In genomic region chr15:95284933-95285401, GRCh38 we compare ENCODE assay signal across 9 cellular contexts.
DNase-seq lines count a peak whose midpoint lies in the region; ATAC-seq and TF ChIP-seq lines count a peak whose summit lies in the region.
"Had no signal": no experiment of that assay in that cellular context is flagged by ENCODE, and none has a peak within 500 bp of the region (broad histone marks: within the 10 kb centered on the region; RNA-seq: fewer than 3 reads in every experiment).

No MANE protein-coding gene starts in this region.

- no peaks in the 10 kb centered on the region for H3K9me3 Mint-ChIP-seq in GM23338
- H3K9me3 Mint-ChIP-seq in activated CD8-positive, alpha-beta T cell treated with anti-CD3 and anti-CD28 coated beads for 36 hours: no peaks in the 10 kb centered on the region

- no peak; the same call in 2 of the 3 replicates for ATAC-seq in GM23338
- peak; percentile 61 for ATAC-seq in activated CD8-positive, alpha-beta T cell treated with anti-CD3 and anti-CD28 coated beads for 36 hours
- ATAC-seq in SK-N-SH treated with all-trans-retinoic acid at 6 μM for 48 hours: no peak
- ATAC-seq in GM19023 (IDR thresholded peaks at IDR 0.05; ENCODE audit: unreplicated experiment): no peak
- no peak for ATAC-seq in aorta (ENCODE audit: low FRiP score)

- H3K4me3 ChIP-seq in GM23338 (no peak overlapping the region), aorta (ENCODE audit: low read length in 2 of 2) (no peak overlapping the region)

- no peak overlapping the region for H3K4me2 ChIP-seq in GM23338

- no peak overlapping the region for H3K27ac ChIP-seq in GM23338 (ENCODE audit: low read depth)
- H3K27ac ChIP-seq in aorta (ENCODE audit: low read depth in 1 of 2, low read length in 2 of 2): no peak overlapping the region

- 80 to 81% methylated on average over 3 of the region's 3 CpGs for WGBS in aorta, 2 donors

- no peaks in the 10 kb centered on the region for H3F3A ChIP-seq in GM23338 (replicated peaks; ENCODE audit: low read depth)

- peaks cover 5% of the 10 kb centered on the region; the same call in 1 of the 2 replicates for H3K27me3 ChIP-seq in GM23338 (ENCODE audit: insufficient read depth)
- no peaks in the 10 kb centered on the region for H3K27me3 ChIP-seq in aorta (ENCODE audit: control insufficient read depth in 1 of 2, insufficient read depth in 2 of 2, low read length in 1 of 2)

- peaks cover 37% of the 10 kb centered on the region for H3K4me1 Mint-ChIP-seq in GM23338
- peaks cover 10% of the 10 kb centered on the region for H3K4me1 Mint-ChIP-seq in activated CD8-positive, alpha-beta T cell treated with anti-CD3 and anti-CD28 coated beads for 36 hours (ENCODE audit: low read depth)

- peaks cover 3% of the 10 kb centered on the region; the same call in 1 of the 2 replicates for H3K9me2 ChIP-seq in GM23338 (ENCODE audit: insufficient read depth)

- H3K9me3 ChIP-seq in aorta (ENCODE audit: control insufficient read depth, low read length): no peaks in the 10 kb centered on the region

- POLR2A ChIA-PET in activated CD8-positive, alpha-beta T cell treated with anti-CD3 and anti-CD28 coated beads for 36 hours (lab: Charles Lee): no interaction called here

- H2AFZ ChIP-seq in GM23338: peak overlapping the region; percentile 43; the same call in 1 of the 2 replicates

- H3K27ac Mint-ChIP-seq in GM23338: no peak overlapping the region
- no peak overlapping the region for H3K27ac Mint-ChIP-seq in activated CD8-positive, alpha-beta T cell treated with anti-CD3 and anti-CD28 coated beads for 36 hours

- no peak overlapping the region; the same call in 2 of the 3 replicates for H3K4me3 Mint-ChIP-seq in GM23338
- H3K4me3 Mint-ChIP-seq in activated CD8-positive, alpha-beta T cell treated with anti-CD3 and anti-CD28 coated beads for 36 hours: no peak overlapping the region

- CTCF ChIA-PET in activated CD8-positive, alpha-beta T cell treated with anti-CD3 and anti-CD28 coated beads for 36 hours (lab: Charles Lee): interaction anchor here (2.9 kb wide), 1 partner anchor 25 kb away, joined by 10 read pairs; no protein-coding TSS in a partner anchor

- TF ChIP-seq CTCF in AG09319 (IDR thresholded peaks at IDR 0.05; ENCODE audit: low read depth, low read length) (peak; percentile 8), GM23338 (conservative IDR thresholded peaks at IDR 0.05; ENCODE audit: low read depth in 2 of 2) (peak; percentile 12 to 20; a peak in 1 of 4 replicates)
- TF ChIP-seq CTCF in activated CD8-positive, alpha-beta T cell treated with anti-CD3 and anti-CD28 coated beads for 36 hours (IDR thresholded peaks at IDR 0.05): no peak

- no peaks in the 10 kb centered on the region for H3K36me3 Mint-ChIP-seq in GM23338 (ENCODE audit: low read depth)
- H3K36me3 Mint-ChIP-seq in activated CD8-positive, alpha-beta T cell treated with anti-CD3 and anti-CD28 coated beads for 36 hours (ENCODE audit: low read depth): no peaks in the 10 kb centered on the region

- H3K4me1 ChIP-seq in GM23338 (ENCODE audit: insufficient read depth): peaks cover 37% of the 10 kb centered on the region
- H3K4me1 ChIP-seq in aorta (ENCODE audit: control insufficient read depth in 1 of 2, insufficient read depth in 2 of 2, low read length in 2 of 2): peaks cover 0 to 2% of the 10 kb centered on the region in 2 donors

- no peaks in the 10 kb centered on the region for H4K20me1 ChIP-seq in GM23338 (replicated peaks; ENCODE audit: insufficient read depth)

- H3K36me3 ChIP-seq in GM23338 (ENCODE audit: insufficient read depth): no peaks in the 10 kb centered on the region
- H3K36me3 ChIP-seq in aorta (ENCODE audit: control insufficient read depth in 1 of 2, insufficient read depth in 2 of 2, low read length in 1 of 2): no peaks in the 10 kb centered on the region

- H3K27me3 Mint-ChIP-seq in GM23338 (ENCODE audit: insufficient read depth, low read depth, poor library complexity): peaks cover 10% of the 10 kb centered on the region
- peaks cover 25% of the 10 kb centered on the region for H3K27me3 Mint-ChIP-seq in activated CD8-positive, alpha-beta T cell treated with anti-CD3 and anti-CD28 coated beads for 36 hours

- H3K79me2 ChIP-seq in GM23338 (replicated peaks; ENCODE audit: insufficient read depth): no peaks in the 10 kb centered on the region

- intact Hi-C loops in activated CD8-positive, alpha-beta T cell treated with anti-CD3 and anti-CD28 coated beads for 36 hours (cut with micrococcal nuclease): loop anchor here (10.0 kb wide), 1 partner anchor 700 kb away; no protein-coding TSS in a partner anchor
- intact Hi-C loops in aorta (cut with DNase I): no loop called here

- DNase-seq in AG09319 (ENCODE audit: extremely low read depth, low read depth) (no peak), GM23338 (ENCODE audit: low spot score) (peak; percentile 29), kidney glomerular epithelial cell (lab: John Stamatoyannopoulos, UW) (peak; percentile 37), aorta (no peak)
- peak; percentile 37 for DNase-seq in activated CD8-positive, alpha-beta T cell treated with anti-CD3 and anti-CD28 coated beads for 36 hours
- DNase-seq in activated T-cell treated with anti-CD3 and anti-CD28 coated beads, Interleukin-2, amount 50 U/mL, for 1 hour: no peak
- DNase-seq: activated CD4-positive, CD25-positive, alpha-beta regulatory T cell treated with anti-CD3 and anti-CD28 coated beads, Interleukin-2, amount 50 U/mL, for 72 hours had no signal

TF ChIP-seq in GM23338, 12 proteins besides CTCF, POLR2A, EP300 and RAD21 (continues in another document):
- TF ChIP-seq ZNF331 (CRISPR knock-in tag; IDR thresholded peaks at IDR 0.05; ENCODE audit: low read depth) (no peak), ETS1 (IDR thresholded peaks at IDR 0.05) (no peak), JUNB (IDR thresholded peaks at IDR 0.05; ENCODE audit: unreplicated experiment) (no peak), STAT1 (IDR thresholded peaks at IDR 0.05; ENCODE audit: unreplicated experiment) (no peak), ZNF114 (CRISPR knock-in tag; IDR thresholded peaks at IDR 0.05) (no peak)

TF ChIP-seq in SK-N-SH treated with all-trans-retinoic acid at 6 μM for 48 hours, 23 proteins besides CTCF, POLR2A, EP300 and RAD21 (continues in another document):
- no peak for TF ChIP-seq ZFP3 (CRISPR knock-in tag; IDR thresholded peaks at IDR 0.05)
- no peak for TF ChIP-seq ZC3H10 (CRISPR knock-in tag; IDR thresholded peaks at IDR 0.05)
- TF ChIP-seq OSR1 (CRISPR knock-in tag; IDR thresholded peaks at IDR 0.05): no peak
- no peak for TF ChIP-seq ESRRG (CRISPR knock-in tag; IDR thresholded peaks at IDR 0.05)
- TF ChIP-seq CREB5 (CRISPR knock-in tag; IDR thresholded peaks at IDR 0.05; ENCODE audit: low read depth): no peak
- no peak for TF ChIP-seq ISL1 (CRISPR knock-in tag; IDR thresholded peaks at IDR 0.05)
- no peak for TF ChIP-seq POU6F1 (CRISPR knock-in tag; IDR thresholded peaks at IDR 0.05; ENCODE audit: borderline replicate concordance, low read depth)
- no peak for TF ChIP-seq PATZ1 (CRISPR knock-in tag; IDR thresholded peaks at IDR 0.05; ENCODE audit: borderline replicate concordance)
- no peak for TF ChIP-seq CSDC2 (CRISPR knock-in tag; IDR thresholded peaks at IDR 0.05)
- no peak for TF ChIP-seq SNAI2 (CRISPR knock-in tag; IDR thresholded peaks at IDR 0.05)
- no peak for TF ChIP-seq ZNF70 (CRISPR knock-in tag; IDR thresholded peaks at IDR 0.05)
- TF ChIP-seq TCF4 (CRISPR knock-in tag; IDR thresholded peaks at IDR 0.05; ENCODE audit: borderline replicate concordance): no peak

Comparison
In these comparisons a context has a peak if more than half of its experiments do, and no peak if none do; other contexts are left out.
1. DNase-seq: peak in GM23338 (single experiment), activated CD8-positive, alpha-beta T cell treated with anti-CD3 and anti-CD28 coated beads for 36 hours (single experiment) and kidney glomerular epithelial cell (single experiment); none in AG09319 (single experiment), aorta (0 of 2) and activated T-cell treated with anti-CD3 and anti-CD28 coated beads, Interleukin-2, amount 50 U/mL, for 1 hour (single experiment).